ENCODE assay signal across 22 cellular contexts in the genomic region with DNA sequence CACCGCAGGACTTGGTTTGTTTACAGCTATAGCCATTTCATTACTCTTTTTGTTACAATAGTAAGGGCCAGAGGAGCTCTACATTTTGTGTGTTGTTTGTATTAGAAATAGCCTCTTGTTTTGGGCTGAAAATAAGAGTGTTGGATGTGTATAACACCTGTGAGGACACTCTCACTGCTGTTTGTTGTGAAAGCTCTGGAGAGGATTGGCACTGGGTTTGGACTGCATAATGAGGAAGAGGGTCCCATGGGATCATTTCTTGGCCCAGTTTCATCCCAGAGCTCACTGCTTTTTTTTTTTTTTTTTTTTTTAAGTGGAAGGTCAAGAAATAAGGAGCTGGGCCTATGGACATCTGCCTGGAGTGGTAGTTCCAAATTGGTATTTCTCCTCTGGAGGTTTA.
"Had no signal": no experiment of that assay in that cellular context is flagged by ENCODE, and none has a peak within 500 bp of the region (broad histone marks: within the 10 kb centered on the region; RNA-seq: fewer than 3 reads in every experiment).

No MANE protein-coding gene starts in this region.

- DNase-seq: activated CD4-positive, alpha-beta T cell treated with anti-CD3 and anti-CD28 coated beads for 1 hour; activated CD4-positive, alpha-beta T cell treated with anti-CD3 and anti-CD28 coated beads, Interleukin-2, amount 10 ng/mL, durations not matched to agents 24 days and 14 days; activated CD4-positive, alpha-beta T cell treated with anti-CD3 and anti-CD28 coated beads, Interleukin-2, amount 50 U/mL, for 48 hours; activated CD8-positive, alpha-beta memory T cell treated with anti-CD3 and anti-CD28 coated beads, Interleukin-2, amount 10 ng/mL, durations not matched to agents 7 days and 5 days; activated effector memory CD4-positive, alpha-beta T cell treated with anti-CD3 and anti-CD28 coated beads, Interleukin-2, amount 50 U/mL, for 16 hours; activated naive CD4-positive, alpha-beta T cell treated with Interleukin-2 at 50 U/mL for 16 hours; activated naive CD8-positive, alpha-beta T cell treated with anti-CD3 and anti-CD28 coated beads, Interleukin-2, amount 50 U/mL, for 24 hours; activated T-cell treated with anti-CD3 and anti-CD28 coated beads, Interleukin-2, amount 50 U/mL, for 24 hours; amniotic stem cell; body of pancreas; central memory CD4-positive, alpha-beta T cell; Karpas-422; MM.1S; NCI-H2029; NCI-H2107; NCI-H2227 treated with DMSO at 0.1 percent for 48 hours; NCI-H510A; NCI-H526 treated with DMSO at 0.1 percent for 48 hours; PC-9; SIG-M5; T-helper 17 cell; T-helper 9 cell had no signal
